Comparison of ENCODE assay signal across 23 cellular contexts in genomic region chr5:128408622-128409021, GRCh38.
DNase-seq lines count a peak whose midpoint lies in the region; ATAC-seq, FAIRE-seq and TF ChIP-seq lines count a peak whose summit lies in the region.
"Had no signal": no experiment of that assay in that cellular context is flagged by ENCODE, and none has a peak within 500 bp of the region (broad histone marks: within the 10 kb centered on the region; RNA-seq: fewer than 3 reads in every experiment).

No MANE protein-coding gene starts in this region.

- H3K36me3 ChIP-seq in HUES48 (ENCODE audit: control insufficient read depth, insufficient read depth, low read length) (no peaks in the 10 kb centered on the region), GM12878 (ENCODE audit: control insufficient read depth in 2 of 2, insufficient read depth in 2 of 2, low read length in 1 of 2) (no peaks in the 10 kb centered on the region), suprapubic skin (no peaks in the 10 kb centered on the region)
- H3K36me3 ChIP-seq: esophagus squamous epithelium, vagina had no signal

- H3K27ac Mint-ChIP-seq in nephron (peak overlapping the region; percentile 24 to 39 (median 36)), type B pancreatic cell (no peak overlapping the region)
- H3K27ac Mint-ChIP-seq: CD4-positive, CD25-positive, alpha-beta regulatory T cell; naive thymus-derived CD8-positive, alpha-beta T cell; stimulated activated effector memory CD8-positive, alpha-beta T cell treated with anti-CD3 and anti-CD28 coated beads, Interleukin-12 subunit alpha, Interleukin-12 subunit beta, amount 100 ng/mL, for 72 hours; T-helper 1 cell treated with Interleukin-12 subunit alpha and Interleukin-12 subunit beta and Interleukin-4 antibody, amounts not matched to agents 30 μg/mL and 1 μg/mL, for 36 hours had no signal

- H3K27me3 ChIP-seq in HUES48 (ENCODE audit: control insufficient read depth, insufficient read depth, low read length): no peaks in the 10 kb centered on the region
- H3K27me3 ChIP-seq in GM12878 (replicated peaks in 1 of 2; ENCODE audit: control insufficient read depth in 2 of 2, insufficient read depth in 2 of 2, low read length in 1 of 2): no peaks in the 10 kb centered on the region
- no peaks in the 10 kb centered on the region for H3K27me3 ChIP-seq in suprapubic skin
- H3K27me3 ChIP-seq: esophagus squamous epithelium, vagina had no signal

- H3K4me1 Mint-ChIP-seq in nephron (peaks cover 40% of the 10 kb centered on the region), type B pancreatic cell (ENCODE audit: unreplicated experiment) (no peaks in the 10 kb centered on the region)
- H3K4me1 Mint-ChIP-seq: CD4-positive, CD25-positive, alpha-beta regulatory T cell; naive thymus-derived CD8-positive, alpha-beta T cell; stimulated activated effector memory CD8-positive, alpha-beta T cell treated with anti-CD3 and anti-CD28 coated beads, Interleukin-12 subunit alpha, Interleukin-12 subunit beta, amount 100 ng/mL, for 72 hours had no signal

- H4K20me1 ChIP-seq in GM12878 (ENCODE audit: control insufficient read depth, insufficient read depth): no peaks in the 10 kb centered on the region

- H3K9ac ChIP-seq in HUES48 (ENCODE audit: low read depth, low read length): no peak overlapping the region
- H3K9ac ChIP-seq in GM12878 (ENCODE audit: control insufficient read depth, insufficient read depth, low read length): no peak overlapping the region

- TF ChIP-seq EP300 in GM12878 (IDR thresholded peaks at IDR 0.05; ENCODE audit: borderline replicate concordance in 1 of 2, control insufficient read depth in 1 of 2, low read depth in 2 of 2, low read length in 2 of 2) (no peak), suprapubic skin (IDR thresholded peaks at IDR 0.05) (no peak)

- H3K36me3 Mint-ChIP-seq in nephron (ENCODE audit: low read depth) (peaks cover 60% of the 10 kb centered on the region), type B pancreatic cell (peaks cover 41% of the 10 kb centered on the region)
- H3K36me3 Mint-ChIP-seq: CD4-positive, CD25-positive, alpha-beta regulatory T cell; naive thymus-derived CD8-positive, alpha-beta T cell; stimulated activated effector memory CD8-positive, alpha-beta T cell treated with anti-CD3 and anti-CD28 coated beads, Interleukin-12 subunit alpha, Interleukin-12 subunit beta, amount 100 ng/mL, for 72 hours had no signal

- no TSS peak for BruUV-seq in GM12878 (replicated peaks; lab: Mats Ljungman, UMichigan)

- no peak overlapping the region for H2AFZ ChIP-seq in GM12878 (ENCODE audit: control insufficient read depth, low read depth, low read length)

- H3K4me3 ChIP-seq in HUES48 (ENCODE audit: low read depth, low read length) (no peak overlapping the region), GM12878 (no peak overlapping the region), suprapubic skin (no peak overlapping the region)
- H3K4me3 ChIP-seq: esophagus squamous epithelium, vagina had no signal

- no peak overlapping the region for H3K4me3 Mint-ChIP-seq in nephron
- H3K4me3 Mint-ChIP-seq in type B pancreatic cell: no peak overlapping the region
- H3K4me3 Mint-ChIP-seq: CD4-positive, CD25-positive, alpha-beta regulatory T cell; naive thymus-derived CD8-positive, alpha-beta T cell; stimulated activated effector memory CD8-positive, alpha-beta T cell treated with anti-CD3 and anti-CD28 coated beads, Interleukin-12 subunit alpha, Interleukin-12 subunit beta, amount 100 ng/mL, for 72 hours; T-helper 1 cell treated with Interleukin-12 subunit alpha and Interleukin-12 subunit beta and Interleukin-4 antibody, amounts not matched to agents 30 μg/mL and 1 μg/mL, for 36 hours had no signal

- TF ChIP-seq POLR2A in GM12878 (IDR thresholded peaks at IDR 0.05; ENCODE audit: low read depth, low read length) (no peak), suprapubic skin (IDR thresholded peaks at IDR 0.05) (no peak)

- H3K27me3 Mint-ChIP-seq in nephron (ENCODE audit: low read depth) (no peaks in the 10 kb centered on the region), type B pancreatic cell (no peaks in the 10 kb centered on the region)
- H3K27me3 Mint-ChIP-seq: CD4-positive, CD25-positive, alpha-beta regulatory T cell; naive thymus-derived CD8-positive, alpha-beta T cell had no signal

- POLR2A ChIA-PET in GM12878 (lab: Charles Lee): interaction anchor here (0.6 to 4.0 kb wide), 2 partner anchors 18 to 61 kb away, joined by 4 to 16 read pairs; no protein-coding TSS in a partner anchor

- H3K4me1 ChIP-seq in HUES48 (ENCODE audit: control insufficient read depth, insufficient read depth, low read length) (peaks cover 24% of the 10 kb centered on the region; the same call in 1 of the 2 replicates), GM12878 (ENCODE audit: control insufficient read depth, insufficient read depth, low read length) (no peaks in the 10 kb centered on the region), suprapubic skin (peaks cover under 1% of the 10 kb centered on the region)

- CTCF ChIA-PET in GM12878 (lab: Yijun Ruan, JAX): interaction anchor here (1.6 to 2.6 kb wide), 2 partner anchors 18 to 83 kb away, joined by 3 to 8 read pairs; no protein-coding TSS in a partner anchor

- no peak for TF ChIP-seq RAD21 in GM12878 (IDR thresholded peaks at IDR 0.05; ENCODE audit: insufficient read depth, low read depth, low read length)

- no peaks in the 10 kb centered on the region for H3K79me2 ChIP-seq in GM12878 (ENCODE audit: control insufficient read depth, insufficient read depth, low read length)

- H3K4me2 ChIP-seq in GM12878 (ENCODE audit: control insufficient read depth, insufficient read depth): no peak overlapping the region

- no peak for FAIRE-seq in GM12878 (lab: Jason Lieb, UNC)
- FAIRE-seq: G401.6, RCC 7860 had no signal

- SMC1A ChIA-PET in GM12878 (lab: Charles Lee; ENCODE audit: uncharacterized antibody, unreplicated experiment): interaction anchor here (1.6 to 7.8 kb wide), 3 partner anchors 16 to 90 kb away, joined by 5 to 92 read pairs (median 6); no protein-coding TSS in a partner anchor

- H3K9me3 Mint-ChIP-seq in nephron (peaks cover 3% of the 10 kb centered on the region), type B pancreatic cell (no peaks in the 10 kb centered on the region)
- H3K9me3 Mint-ChIP-seq: T-helper 1 cell treated with Interleukin-12 subunit alpha and Interleukin-12 subunit beta and Interleukin-4 antibody, amounts not matched to agents 30 μg/mL and 1 μg/mL, for 36 hours had no signal

- in situ Hi-C loops in GM12878 (cut with MboI): no loop called here

- WGBS in GM12878 (ENCODE audit: insufficient coverage, insufficient replicate concordance, low lambda C conversion rate, missing lambda C conversion rate): 46% methylated on average over 5 of the region's 5 CpGs
- 83% methylated on average over 5 of the region's 5 CpGs for WGBS in suprapubic skin

- RAD21 ChIA-PET in GM12878 (lab: Charles Lee; ENCODE audit: unreplicated experiment): interaction anchor here (1.2 to 3.8 kb wide), 2 partner anchors 17 to 90 kb away, joined by 5 to 31 read pairs; no protein-coding TSS in a partner anchor

- H3K27ac ChIP-seq in HUES48 (ENCODE audit: low read depth, low read length) (peak overlapping the region; percentile 77), GM12878 (ENCODE audit: control insufficient read depth, insufficient read depth) (no peak overlapping the region), suprapubic skin (no peak overlapping the region)
- H3K27ac ChIP-seq: esophagus squamous epithelium, vagina had no signal

- no peaks in the 10 kb centered on the region for H3K9me3 ChIP-seq in HUES48 (ENCODE audit: control insufficient read depth, insufficient read depth, low read length)
- no peaks in the 10 kb centered on the region for H3K9me3 ChIP-seq in GM12878 (replicated peaks; ENCODE audit: control insufficient read depth, insufficient read depth, low read length)
- H3K9me3 ChIP-seq in suprapubic skin: no peaks in the 10 kb centered on the region
- H3K9me3 ChIP-seq: esophagus squamous epithelium, vagina had no signal

- DNase-seq in EL (peak; percentile 19), GM12878 (ENCODE audit: low read depth, low spot score) (no peak), GM20000 (ENCODE audit: low spot score) (no peak), type B pancreatic cell (ENCODE audit: extremely low spot score, unreplicated experiment) (no peak), suprapubic skin (ENCODE audit: low spot score in 2 of 2) (no peak)
- DNase-seq: activated CD4-positive, alpha-beta T cell treated with anti-CD3 and anti-CD28 coated beads for 48 hours; activated naive CD4-positive, alpha-beta T cell treated with anti-CD3 and anti-CD28 coated beads, Interleukin-2, amount 50 U/mL, for 16 hours; anterior cingulate cortex; CD4-positive, CD25-positive, alpha-beta regulatory T cell; effector CD8-positive, alpha-beta T cell; esophagus squamous epithelium; Kasumi-1; naive thymus-derived CD8-positive, alpha-beta T cell; NCI-H1092; NCI-H2081 treated with DMSO at 0.1 percent for 48 hours; NCI-H510A had no signal

- TF ChIP-seq CTCF in GM12878 (IDR thresholded peaks at IDR 0.05 in 2 of 3, conservative IDR thresholded peaks at IDR 0.05 in 1 of 3; ENCODE audit: control insufficient read depth in 2 of 3, extremely low read depth in 1 of 3, insufficient read depth in 1 of 3, low read depth in 3 of 3, low read length in 3 of 3) (no peak), nephron (IDR thresholded peaks at IDR 0.05; ENCODE audit: unreplicated experiment in 3 of 3) (no peak), GM20000 (IDR thresholded peaks at IDR 0.05; ENCODE audit: extremely low read depth, missing control alignments) (no peak), type B pancreatic cell (conservative IDR thresholded peaks at IDR 0.05) (no peak), suprapubic skin (IDR thresholded peaks at IDR 0.05) (no peak)

- intact Hi-C loops in GM12878 (cut with micrococcal nuclease; ENCODE audit: unreplicated experiment): no loop called here

- ATAC-seq in GM12878: no peak
- ATAC-seq: naive thymus-derived CD8-positive, alpha-beta T cell; stimulated activated effector memory CD8-positive, alpha-beta T cell treated with anti-CD3 and anti-CD28 coated beads, Interleukin-12 subunit alpha, Interleukin-12 subunit beta, amount 100 ng/mL, for 72 hours had no signal

TF ChIP-seq in GM12878, 131 proteins besides CTCF, POLR2A, EP300 and RAD21 (continues in another document):
- no peak for TF ChIP-seq MEF2A (IDR thresholded peaks at IDR 0.05; ENCODE audit: insufficient read depth, low read depth, low read length)
